In the genomic region with DNA sequence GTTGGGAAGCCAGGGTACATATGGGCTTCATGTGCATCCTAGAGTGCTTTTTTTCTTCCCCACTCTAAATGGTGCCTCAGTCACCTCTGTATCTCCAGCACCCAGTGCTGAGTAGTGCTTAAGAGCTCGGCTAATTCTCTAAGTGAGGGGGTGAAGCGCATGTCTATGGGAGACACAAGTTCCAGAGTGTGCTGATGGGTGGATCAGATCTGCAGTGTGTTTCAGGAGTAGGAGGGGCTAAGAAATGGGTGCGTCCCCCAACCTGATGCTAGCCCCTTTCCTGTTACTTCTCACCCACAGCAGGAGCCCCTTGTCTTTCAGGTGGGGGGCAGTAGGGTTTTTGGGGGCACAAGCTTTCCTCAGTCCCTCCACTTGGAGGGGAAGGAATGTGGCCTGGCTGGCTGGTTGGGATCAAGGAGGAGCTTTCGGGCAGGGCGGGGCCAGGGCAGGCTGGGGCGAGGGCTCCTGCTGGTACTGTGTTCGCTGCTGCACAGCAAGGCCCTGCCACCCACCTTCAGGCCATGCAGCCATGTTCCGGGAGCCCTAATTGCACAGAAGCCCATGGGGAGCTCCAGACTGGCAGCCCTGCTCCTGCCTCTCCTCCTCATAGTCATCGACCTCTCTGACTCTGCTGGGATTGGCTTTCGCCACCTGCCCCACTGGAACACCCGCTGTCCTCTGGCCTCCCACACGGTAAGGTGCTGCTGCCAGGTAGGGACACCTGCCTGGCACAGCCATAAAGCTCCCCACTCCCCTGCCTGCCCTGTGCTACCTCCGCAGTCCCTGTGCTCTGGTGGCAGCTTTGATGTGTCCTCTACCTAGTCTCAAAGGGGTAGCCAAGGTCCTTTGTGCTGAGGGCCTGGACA, we compare ENCODE assay signal across 8 cellular contexts. TPM values are rescaled to one million over a fixed set of nuclear protein-coding genes. Genes with fewer than 3 reads are reported as not detected.
DNase-seq lines count a peak whose midpoint lies in the region; ATAC-seq and TF ChIP-seq lines count a peak whose summit lies in the region.

TSS of gene IL17RE (plus strand) at position 477 of the 866 bp plus-strand sequence. CDS start at position 562, 85 bp downstream.

- intact Hi-C loops in Right ventricle myocardium superior (cut with DNase I) = no loop called here
- intact Hi-C loops in Right ventricle myocardium inferior (cut with DNase I) = no loop called here
- intact Hi-C loops in breast epithelium (cut with DNase I; ENCODE audit: low total_unique reads) = no loop called here
- intact Hi-C loops in uterus (cut with DNase I; ENCODE audit: low total_unique reads) = no loop called here

- H3K36me3 ChIP-seq in breast epithelium (no peaks in the 10 kb centered on the region), mesenchymal stem cell (ENCODE audit: control insufficient read depth in 1 of 2, insufficient read depth in 2 of 2, low read depth in 1 of 2, low read length in 2 of 2) (no peaks in the 10 kb centered on the region), uterus (no peaks in the 10 kb centered on the region)

- peak within 1 kb of the TSS; percentile 73 for H3K9ac ChIP-seq in mesenchymal stem cell (ENCODE audit: low read length)

- no peak for TF ChIP-seq CTCF in breast epithelium (IDR thresholded peaks at IDR 0.05)
- no peak for TF ChIP-seq CTCF in uterus (IDR thresholded peaks at IDR 0.05)

- H3K27me3 ChIP-seq in breast epithelium (no peaks in the 10 kb centered on the region), mesenchymal stem cell (ENCODE audit: control insufficient read depth in 1 of 2, insufficient read depth in 1 of 2, low read length in 2 of 2) (no peaks in the 10 kb centered on the region), uterus (no peaks in the 10 kb centered on the region)

- no peak within 1 kb of the TSS for H3K23ac ChIP-seq in mesenchymal stem cell (ENCODE audit: low read length in 2 of 2)

- H2BK12ac ChIP-seq in mesenchymal stem cell (ENCODE audit: low read length in 2 of 2) = peak within 1 kb of the TSS; percentile 78 to 99

- H4K8ac ChIP-seq in mesenchymal stem cell (ENCODE audit: low read length) = peak within 1 kb of the TSS; percentile 95

- DNase-seq in Right ventricle myocardium superior = no peak
- no peak for DNase-seq in Right ventricle myocardium inferior (ENCODE audit: missing footprints)
- DNase-seq in breast epithelium (ENCODE audit: low spot score in 2 of 2) = peak in 1 of 2 donors; percentile 63
- no peak for DNase-seq in mesenchymal stem cell
- DNase-seq in uterus = no peak
- DNase-seq in stimulated activated CD4-positive, alpha-beta T cell treated with anti-CD3 and anti-CD28 coated beads, Interleukin-12 subunit alpha, Interleukin-12 subunit beta, amount 100 ng/mL, for 4 hours = no peak
- no peak for DNase-seq in NCI-H2171 (lab: John Stamatoyannopoulos, UW)

- ATAC-seq in Right ventricle myocardium superior (ENCODE audit: poor library complexity) (peak; percentile 41), Right ventricle myocardium inferior (no peak), GM18517 (IDR thresholded peaks at IDR 0.05; ENCODE audit: unreplicated experiment) (no peak)

- H3K4me2 ChIP-seq in mesenchymal stem cell (ENCODE audit: low read length, poor library complexity, severe bottlenecking) = no peak within 1 kb of the TSS

- H3K4ac ChIP-seq in mesenchymal stem cell (ENCODE audit: low read depth in 1 of 2, low read length in 2 of 2) = peak within 1 kb of the TSS; percentile 17 to 88

- H2BK15ac ChIP-seq in mesenchymal stem cell (ENCODE audit: low read depth, poor library complexity, severe bottlenecking) = peak within 1 kb of the TSS; percentile 77

- peak within 1 kb of the TSS; percentile 97 for H4K91ac ChIP-seq in mesenchymal stem cell (ENCODE audit: low read length)

- peak within 1 kb of the TSS; percentile 66 for H2AK5ac ChIP-seq in mesenchymal stem cell (ENCODE audit: low read length, severe bottlenecking)

- H3K4me3 ChIP-seq in breast epithelium = peak within 1 kb of the TSS; percentile 20 to 63 (median 56)
- H3K4me3 ChIP-seq in mesenchymal stem cell (ENCODE audit: insufficient read depth in 1 of 2, low read depth in 1 of 2, low read length in 2 of 2) = peak within 1 kb of the TSS in 1 of 2 experiments; percentile 68
- no peak within 1 kb of the TSS for H3K4me3 ChIP-seq in uterus

- H2BK5ac ChIP-seq in mesenchymal stem cell (ENCODE audit: low read depth, low read length, poor library complexity, severe bottlenecking) = no peak within 1 kb of the TSS

- H3K79me1 ChIP-seq in mesenchymal stem cell (replicated peaks; ENCODE audit: low read length, poor library complexity, severe bottlenecking) = peaks cover 2% of the 10 kb centered on the region

- H3K14ac ChIP-seq in mesenchymal stem cell (ENCODE audit: low read length in 2 of 2) = peak within 1 kb of the TSS in 1 of 2 experiments; percentile 91

- H3K9me3 ChIP-seq in breast epithelium (no peaks in the 10 kb centered on the region), mesenchymal stem cell (ENCODE audit: control insufficient read depth, low read length) (no peaks in the 10 kb centered on the region), uterus (no peaks in the 10 kb centered on the region)

- no peak within 1 kb of the TSS for H2BK120ac ChIP-seq in mesenchymal stem cell (ENCODE audit: low read depth, low read length)

- TF ChIP-seq POLR2A in breast epithelium (IDR thresholded peaks at IDR 0.05) (no peak), uterus (IDR thresholded peaks at IDR 0.05) (no peak)

- H3K4me1 ChIP-seq in breast epithelium = peaks cover 0 to 9% of the 10 kb centered on the region in 2 donors
- H3K4me1 ChIP-seq in mesenchymal stem cell (ENCODE audit: control insufficient read depth, insufficient read depth, low read depth, low read length) = peaks cover 19% of the 10 kb centered on the region
- H3K4me1 ChIP-seq in uterus = no peaks in the 10 kb centered on the region

- H3K18ac ChIP-seq in mesenchymal stem cell (ENCODE audit: low read depth in 1 of 2, low read length in 2 of 2) = peak within 1 kb of the TSS; percentile 67

- peak within 1 kb of the TSS; percentile 42 for H2AFZ ChIP-seq in mesenchymal stem cell (ENCODE audit: low read depth, low read length)

- WGBS in mesenchymal stem cell = 61% methylated on average over 12 of the region's 13 CpGs

- peak within 1 kb of the TSS; percentile 82 to 84 for H3K27ac ChIP-seq in breast epithelium
- no peak within 1 kb of the TSS for H3K27ac ChIP-seq in mesenchymal stem cell (ENCODE audit: low read length, poor library complexity, severe bottlenecking)
- H3K27ac ChIP-seq in uterus = peak within 1 kb of the TSS; percentile 10 to 16

RNA-seq across cellular contexts. Expression of gene IL17RE, which starts in this region (rescaled TPM):
- total RNA-seq in Right ventricle myocardium superior (0.46 TPM), Right ventricle myocardium inferior (0.78 TPM), breast epithelium (10 to 100 TPM; 11.5 to 22.0 (median 11.7) TPM), uterus (10 to 100 TPM in 1 of 4 donors, 1 to 10 TPM in 2, under 1 TPM in 1; 0.26 to 10.7 (median 5.0) TPM)
- polyA plus RNA-seq in mesenchymal stem cell (2013, experiment 1 of 2) = 1.0 TPM
- polyA plus RNA-seq in mesenchymal stem cell (2013, experiment 2 of 2) = 0.68 TPM

Comparison
In these comparisons a context has a peak if more than half of its experiments do, and no peak if none do; other contexts are left out.
1. Peak in ATAC-seq in Right ventricle myocardium superior; RNA of the gene not detected or under 1 TPM.
2. H3K4me3 ChIP-seq: peak in breast epithelium (3 of 3); none in uterus (0 of 2).